12 cellular contexts compared by ENCODE assay signal in genomic region chr7:17774248-17774647, GRCh38.
DNase-seq lines count a peak whose midpoint lies in the region; ATAC-seq, FAIRE-seq and TF ChIP-seq lines count a peak whose summit lies in the region.
"Had no signal": no experiment of that assay in that cellular context is flagged by ENCODE, and none has a peak within 500 bp of the region (broad histone marks: within the 10 kb centered on the region; RNA-seq: fewer than 3 reads in every experiment).

No MANE protein-coding gene starts in this region.

- H3K27me3 Mint-ChIP-seq in activated CD4-positive, alpha-beta T cell treated with anti-CD3 and anti-CD28 coated beads for 36 hours, result no peaks in the 10 kb centered on the region
- H3K27me3 Mint-ChIP-seq in immature natural killer cell (ENCODE audit: low read depth in 3 of 3), result peaks cover 0 to 2% (median 0%) of the 10 kb centered on the region in 3 donors

- ATAC-seq in K562 (peak; percentile 47; the same call in 2 of the 3 replicates), left lung (peak; percentile 56), HG02870 (IDR thresholded peaks at IDR 0.05; ENCODE audit: unreplicated experiment) (no peak)
- no peak for ATAC-seq in activated CD4-positive, alpha-beta T cell treated with anti-CD3 and anti-CD28 coated beads for 36 hours
- ATAC-seq: body of pancreas had no signal

- H3K4me1 Mint-ChIP-seq in activated CD4-positive, alpha-beta T cell treated with anti-CD3 and anti-CD28 coated beads for 36 hours, result peaks cover 3% of the 10 kb centered on the region
- peaks cover 12 to 19% of the 10 kb centered on the region in 2 donors for H3K4me1 Mint-ChIP-seq in immature natural killer cell

- H3K27me3 ChIP-seq in K562 (ENCODE audit: control insufficient read depth in 2 of 2, insufficient read depth in 2 of 2, low read length in 2 of 2) (no peaks in the 10 kb centered on the region), left lung (no peaks in the 10 kb centered on the region)
- H3K27me3 ChIP-seq: body of pancreas had no signal

- peak in 1 of 2 experiments; percentile 23; a peak in 1 of 4 replicates for TF ChIP-seq RAD21 in K562 (CRISPR knock-in tag; conservative IDR thresholded peaks at IDR 0.05 in 1 of 2, IDR thresholded peaks at IDR 0.05 in 1 of 2)

- CTCF ChIA-PET in K562 (lab: Yijun Ruan, JAX; ENCODE audit: low intra/inter-chr PET ratio), result no interaction called here
- CTCF ChIA-PET in activated CD4-positive, alpha-beta T cell treated with anti-CD3 and anti-CD28 coated beads for 36 hours (lab: Charles Lee), result no interaction called here

- no peak for TF ChIP-seq CTCF in K562 (IDR thresholded peaks at IDR 0.05 in 2 of 3, conservative IDR thresholded peaks at IDR 0.05 in 1 of 3; ENCODE audit: insufficient read depth in 2 of 3, low read depth in 1 of 3, low read length in 3 of 3)
- no peak for TF ChIP-seq CTCF in left lung (IDR thresholded peaks at IDR 0.05)

- H3K27ac ChIP-seq in K562 (ENCODE audit: extremely low read depth, low read depth, low read length), result no peak overlapping the region
- no peak overlapping the region for H3K27ac ChIP-seq in left lung
- H3K27ac ChIP-seq: body of pancreas had no signal

- no peak for TF ChIP-seq EP300 in K562 (IDR thresholded peaks at IDR 0.05; ENCODE audit: low read length)

- no peaks in the 10 kb centered on the region for H4K20me1 ChIP-seq in K562 (replicated peaks; ENCODE audit: control insufficient read depth, insufficient read depth, low read length)

- H3K79me2 ChIP-seq in K562 (ENCODE audit: control insufficient read depth, insufficient read depth, low read length), result no peaks in the 10 kb centered on the region

- no peak for TF ChIP-seq POLR2A in K562 (conservative IDR thresholded peaks at IDR 0.05)

- peak; percentile 40 for FAIRE-seq in K562 (lab: Jason Lieb, UNC)

- H3K36me3 ChIP-seq in K562 (ENCODE audit: control insufficient read depth, insufficient read depth, low read length) (no peaks in the 10 kb centered on the region), left lung (no peaks in the 10 kb centered on the region)

- no peak overlapping the region for H3K4me3 Mint-ChIP-seq in activated CD4-positive, alpha-beta T cell treated with anti-CD3 and anti-CD28 coated beads for 36 hours
- H3K4me3 Mint-ChIP-seq in immature natural killer cell, result no peak overlapping the region
- H3K4me3 Mint-ChIP-seq: T-helper 1 cell treated with Interleukin-12 subunit alpha and Interleukin-12 subunit beta and Interleukin-4 antibody, amounts not matched to agents 30 μg/mL and 1 μg/mL, for 36 hours had no signal

- H3K9ac ChIP-seq in K562 (ENCODE audit: insufficient read depth in 1 of 2, low read depth in 2 of 2, low read length in 2 of 2), result no peak overlapping the region

- no peak overlapping the region for H3K27ac Mint-ChIP-seq in activated CD4-positive, alpha-beta T cell treated with anti-CD3 and anti-CD28 coated beads for 36 hours
- peak overlapping the region in 1 of 6 donors; percentile 29 for H3K27ac Mint-ChIP-seq in immature natural killer cell
- H3K27ac Mint-ChIP-seq: T-helper 1 cell treated with Interleukin-12 subunit alpha and Interleukin-12 subunit beta and Interleukin-4 antibody, amounts not matched to agents 30 μg/mL and 1 μg/mL, for 36 hours had no signal

- in situ Hi-C loops in K562 (cut with MboI), result loop anchor here (10.0 kb wide), 1 partner anchor 551 kb away; no protein-coding TSS in a partner anchor

- no peaks in the 10 kb centered on the region for H3K9me1 ChIP-seq in K562 (ENCODE audit: control insufficient read depth, insufficient read depth, low read length)

- H3K4me2 ChIP-seq in K562 (ENCODE audit: insufficient read depth, low read length), result no peak overlapping the region

- H3K9me3 ChIP-seq in K562 (replicated peaks; ENCODE audit: control insufficient read depth, insufficient read depth, low read depth, low read length) (no peaks in the 10 kb centered on the region), left lung (no peaks in the 10 kb centered on the region)
- H3K9me3 ChIP-seq: body of pancreas had no signal

- DNase-seq in CD1c-positive myeloid dendritic cell (ENCODE audit: extremely low spot score), result peak; percentile 7
- peak; percentile 79 for DNase-seq in HT1080 (ENCODE audit: low read depth)
- peak in 1 of 4 experiments; percentile 19 for DNase-seq in K562 (ENCODE audit: extremely low read depth in 1 of 4, low spot score in 3 of 4)
- DNase-seq in left lung, result no peak
- DNase-seq in nucleus accumbens (lab: John Stamatoyannopoulos, UW), result no peak
- no peak for DNase-seq in activated CD4-positive, alpha-beta T cell treated with anti-CD3 and anti-CD28 coated beads for 36 hours
- DNase-seq in immature natural killer cell, result no peak
- DNase-seq: head of caudate nucleus, MM.1S had no signal

- 0% methylated on average over 2 of the region's 2 CpGs for WGBS in K562 (ENCODE audit: insufficient coverage, low coverage, missing lambda C conversion rate)

- no peak overlapping the region for H2AFZ ChIP-seq in K562 (ENCODE audit: low read depth, low read length)

- H3K4me1 ChIP-seq in K562 (replicated peaks in 1 of 2; ENCODE audit: control insufficient read depth in 2 of 2, insufficient read depth in 2 of 2, low read length in 2 of 2) (no peaks in the 10 kb centered on the region), left lung (peaks cover 3 to 32% of the 10 kb centered on the region in 2 donors)
- H3K4me1 ChIP-seq: body of pancreas had no signal

- no peaks in the 10 kb centered on the region for H3K36me3 Mint-ChIP-seq in activated CD4-positive, alpha-beta T cell treated with anti-CD3 and anti-CD28 coated beads for 36 hours (ENCODE audit: low read depth)
- no peaks in the 10 kb centered on the region for H3K36me3 Mint-ChIP-seq in immature natural killer cell

- POLR2A ChIA-PET in K562 (lab: Yijun Ruan, JAX), result no interaction called here
- POLR2A ChIA-PET in activated CD4-positive, alpha-beta T cell treated with anti-CD3 and anti-CD28 coated beads for 36 hours (lab: Charles Lee), result no interaction called here

- no peaks in the 10 kb centered on the region for H3K9me3 Mint-ChIP-seq in activated CD4-positive, alpha-beta T cell treated with anti-CD3 and anti-CD28 coated beads for 36 hours (ENCODE audit: low read depth)
- H3K9me3 Mint-ChIP-seq in immature natural killer cell, result no peaks in the 10 kb centered on the region
- H3K9me3 Mint-ChIP-seq: T-helper 1 cell treated with Interleukin-12 subunit alpha and Interleukin-12 subunit beta and Interleukin-4 antibody, amounts not matched to agents 30 μg/mL and 1 μg/mL, for 36 hours had no signal

- H3K4me3 ChIP-seq in K562 (no peak overlapping the region), left lung (no peak overlapping the region)
- H3K4me3 ChIP-seq: body of pancreas had no signal

- no TSS peak for BruUV-seq in K562 (replicated peaks; lab: Mats Ljungman, UMichigan)

- intact Hi-C loops in K562 (cut with micrococcal nuclease), result loop anchor here (5.0 kb wide), 1 partner anchor 88 kb away; no protein-coding TSS in a partner anchor
- intact Hi-C loops in left lung (cut with DNase I), result no loop called here
- intact Hi-C loops in activated CD4-positive, alpha-beta T cell treated with anti-CD3 and anti-CD28 coated beads for 36 hours (cut with DNase I, micrococcal nuclease), result no loop called here

TF ChIP-seq in K562, 482 proteins besides CTCF, POLR2A, EP300 and RAD21 (continues in another document):
- TF ChIP-seq ZNF79 (CRISPR knock-in tag; IDR thresholded peaks at IDR 0.05; ENCODE audit: low read depth) (no peak), ZFP1 (CRISPR knock-in tag; IDR thresholded peaks at IDR 0.05) (no peak), ELK3 (CRISPR knock-in tag; IDR thresholded peaks at IDR 0.05) (no peak), E2F3 (CRISPR knock-in tag; IDR thresholded peaks at IDR 0.05) (no peak), NRF1 (conservative IDR thresholded peaks at IDR 0.05 in 1 of 2, IDR thresholded peaks at IDR 0.05 in 1 of 2) (no peak), NFE2 (IDR thresholded peaks at IDR 0.05; ENCODE audit: low read depth) (no peak), ZBTB43 (CRISPR knock-in tag; IDR thresholded peaks at IDR 0.05) (no peak), LCOR (CRISPR knock-in tag; IDR thresholded peaks at IDR 0.05) (no peak), FOXO4 (CRISPR knock-in tag; IDR thresholded peaks at IDR 0.05) (no peak), BCOR (IDR thresholded peaks at IDR 0.05) (no peak), KLF6 (CRISPR knock-in tag; IDR thresholded peaks at IDR 0.05; ENCODE audit: borderline replicate concordance) (no peak), FOSL1 (tag; conservative IDR thresholded peaks at IDR 0.05) (peak; percentile 61)

Comparison
In these comparisons a context has a peak if more than half of its experiments do, and no peak if none do; other contexts are left out.
1. DNase-seq: peak in CD1c-positive myeloid dendritic cell (single experiment) and HT1080 (single experiment); none in left lung (0 of 2), nucleus accumbens (0 of 56), activated CD4-positive, alpha-beta T cell treated with anti-CD3 and anti-CD28 coated beads for 36 hours (single experiment) and immature natural killer cell (0 of 3).
2. ATAC-seq: peak in K562 (single experiment) and left lung (single experiment); none in activated CD4-positive, alpha-beta T cell treated with anti-CD3 and anti-CD28 coated beads for 36 hours (single experiment) and HG02870 (single experiment).